8 cellular contexts compared by ENCODE assay signal in genomic region chr3:194139085-194139976, GRCh38. TPM values are rescaled to one million over a fixed set of nuclear protein-coding genes. Genes with fewer than 3 reads are reported as not detected.
DNase-seq lines count a peak whose midpoint lies in the region; ATAC-seq and TF ChIP-seq lines count a peak whose summit lies in the region.

No MANE protein-coding gene starts in this region.

- peaks cover 29 to 51% (median 41%) of the 10 kb centered on the region in 3 donors for H3K4me1 Mint-ChIP-seq in CD8-positive, alpha-beta memory T cell
- H3K4me1 Mint-ChIP-seq in immature natural killer cell: peaks cover 28 to 48% of the 10 kb centered on the region in 2 donors
- peaks cover 33% of the 10 kb centered on the region for H3K4me1 Mint-ChIP-seq in activated naive CD4-positive, alpha-beta T cell treated with anti-CD3 and anti-CD28 coated beads for 36 hours (ENCODE audit: low read depth)

- intact Hi-C loops in thyroid gland (cut with DNase I): loop anchor here (5.0 kb wide), 2 partner anchors 178 to 357 kb away; no protein-coding TSS in a partner anchor
- intact Hi-C loops in activated naive CD4-positive, alpha-beta T cell treated with anti-CD3 and anti-CD28 coated beads for 36 hours (cut with micrococcal nuclease): loop anchor here (5.0 to 10.0 kb wide), 4 partner anchors 227 to 1245 kb away; no protein-coding TSS in a partner anchor

- CTCF ChIA-PET in CD8-positive, alpha-beta memory T cell (lab: Charles Lee): no interaction called here
- CTCF ChIA-PET in activated naive CD4-positive, alpha-beta T cell treated with anti-CD3 and anti-CD28 coated beads for 36 hours (lab: Charles Lee): interaction anchor here (0.6 to 1.3 kb wide), 6 partner anchors 15 to 1413 kb away, joined by 3 to 10 read pairs (median 4); no protein-coding TSS in a partner anchor

- no peak overlapping the region for H2AFZ ChIP-seq in KMS-11 (ENCODE audit: low read depth)

- peak overlapping the region; percentile 54 for H3K27ac ChIP-seq in CD8-positive, alpha-beta memory T cell (ENCODE audit: low read depth, low read length)
- no peak overlapping the region for H3K27ac ChIP-seq in KMS-11
- H3K27ac ChIP-seq in thyroid gland: peak overlapping the region; percentile 93 to 97 (median 94)

- H3K9me3 Mint-ChIP-seq in CD8-positive, alpha-beta memory T cell: peaks cover 0 to 2% (median 0%) of the 10 kb centered on the region in 5 donors
- H3K9me3 Mint-ChIP-seq in immature natural killer cell: no peaks in the 10 kb centered on the region
- no peaks in the 10 kb centered on the region for H3K9me3 Mint-ChIP-seq in activated naive CD4-positive, alpha-beta T cell treated with anti-CD3 and anti-CD28 coated beads for 36 hours

- peak overlapping the region; percentile 44; the same call in 1 of the 2 replicates for H3K4me2 ChIP-seq in KMS-11

- peak overlapping the region in 2 of 8 donors; percentile 2 to 14 for H3K27ac Mint-ChIP-seq in CD8-positive, alpha-beta memory T cell
- peak overlapping the region in 2 of 6 donors; percentile 61 to 64 for H3K27ac Mint-ChIP-seq in immature natural killer cell
- no peak overlapping the region for H3K27ac Mint-ChIP-seq in activated naive CD4-positive, alpha-beta T cell treated with anti-CD3 and anti-CD28 coated beads for 36 hours

- H4K20me1 ChIP-seq in KMS-11 (ENCODE audit: insufficient read depth): peaks cover 4% of the 10 kb centered on the region

- TF ChIP-seq POLR2A in thyroid gland (IDR thresholded peaks at IDR 0.05): peak in 1 of 2 donors; percentile 8

- H3K27me3 Mint-ChIP-seq in CD8-positive, alpha-beta memory T cell: peaks cover 58 to 74% of the 10 kb centered on the region in 2 donors
- H3K27me3 Mint-ChIP-seq in immature natural killer cell (ENCODE audit: low read depth in 3 of 3): peaks cover 39 to 58% (median 45%) of the 10 kb centered on the region in 3 donors
- peaks cover 38% of the 10 kb centered on the region for H3K27me3 Mint-ChIP-seq in activated naive CD4-positive, alpha-beta T cell treated with anti-CD3 and anti-CD28 coated beads for 36 hours (ENCODE audit: low read depth)

- no peaks in the 10 kb centered on the region for H3K79me2 ChIP-seq in KMS-11 (ENCODE audit: insufficient read depth, low read depth)

- peaks cover 13% of the 10 kb centered on the region for H3K27me3 ChIP-seq in CD8-positive, alpha-beta memory T cell (ENCODE audit: insufficient read depth, low read length, poor library complexity, severe bottlenecking)
- H3K27me3 ChIP-seq in KMS-11 (ENCODE audit: insufficient read depth, low read depth) (peaks cover 64% of the 10 kb centered on the region), thyroid gland (no peaks in the 10 kb centered on the region)

- H3K36me3 ChIP-seq in CD8-positive, alpha-beta memory T cell (ENCODE audit: insufficient read depth, low read length): no peaks in the 10 kb centered on the region
- no peaks in the 10 kb centered on the region for H3K36me3 ChIP-seq in KMS-11 (ENCODE audit: insufficient read depth)
- peaks cover 4 to 8% of the 10 kb centered on the region in 2 donors for H3K36me3 ChIP-seq in thyroid gland

- H3K9ac ChIP-seq in KMS-11: no peak overlapping the region

- WGBS in thyroid gland, 2 donors: 20 to 29% methylated on average over 23 to 24 of the region's 25 CpGs

- ATAC-seq in GM19452 (IDR thresholded peaks at IDR 0.05; ENCODE audit: unreplicated experiment): no peak

- no peak for DNase-seq in CD8-positive, alpha-beta memory T cell
- peak; percentile 86 for DNase-seq in astrocyte of the hippocampus (ENCODE audit: low read depth, low spot score)
- no peak for DNase-seq in immature natural killer cell
- DNase-seq in thyroid gland: peak; percentile 53 to 64
- no peak for DNase-seq in RKO (ENCODE audit: low spot score)
- no peak for DNase-seq in activated naive CD4-positive, alpha-beta T cell treated with anti-CD3 and anti-CD28 coated beads for 36 hours

- H3K36me3 Mint-ChIP-seq in CD8-positive, alpha-beta memory T cell: peaks cover 0 to 2% (median 0%) of the 10 kb centered on the region in 3 donors
- no peaks in the 10 kb centered on the region for H3K36me3 Mint-ChIP-seq in immature natural killer cell
- H3K36me3 Mint-ChIP-seq in activated naive CD4-positive, alpha-beta T cell treated with anti-CD3 and anti-CD28 coated beads for 36 hours (ENCODE audit: low read depth): no peaks in the 10 kb centered on the region

- peaks cover 42% of the 10 kb centered on the region for H3K4me1 ChIP-seq in CD8-positive, alpha-beta memory T cell (ENCODE audit: insufficient read depth, low read length)
- H3K4me1 ChIP-seq in KMS-11 (ENCODE audit: low read depth, poor library complexity, severe bottlenecking) (peaks cover 57% of the 10 kb centered on the region), thyroid gland (peaks cover 29 to 38% of the 10 kb centered on the region in 2 donors)

- POLR2A ChIA-PET in CD8-positive, alpha-beta memory T cell (lab: Charles Lee): no interaction called here

- TF ChIP-seq CTCF in KMS-11 (conservative IDR thresholded peaks at IDR 0.05; ENCODE audit: low read depth, low read length): no peak
- TF ChIP-seq CTCF in thyroid gland (IDR thresholded peaks at IDR 0.05): no peak

- peak overlapping the region in 5 of 7 donors; percentile 10 to 61 (median 29) for H3K4me3 Mint-ChIP-seq in CD8-positive, alpha-beta memory T cell
- H3K4me3 Mint-ChIP-seq in immature natural killer cell: peak overlapping the region in 3 of 5 donors; percentile 12 to 38 (median 23)
- H3K4me3 Mint-ChIP-seq in activated naive CD4-positive, alpha-beta T cell treated with anti-CD3 and anti-CD28 coated beads for 36 hours: no peak overlapping the region

- H3K9me3 ChIP-seq in CD8-positive, alpha-beta memory T cell (ENCODE audit: low read length): no peaks in the 10 kb centered on the region
- H3K9me3 ChIP-seq in thyroid gland: no peaks in the 10 kb centered on the region

- no peak overlapping the region for H3K4me3 ChIP-seq in CD8-positive, alpha-beta memory T cell (ENCODE audit: low read length)
- H3K4me3 ChIP-seq in KMS-11 (IDR thresholded peaks at IDR 0.05; ENCODE audit: insufficient read depth, low read depth, low read length): no peak overlapping the region
- peak overlapping the region; percentile 14 to 97 (median 52) for H3K4me3 ChIP-seq in thyroid gland (replicated peaks in 1 of 3)

RNA-seq across cellular contexts. Expression of gene HES1, which starts 3.4 kb away (rescaled TPM):
- total RNA-seq in CD8-positive, alpha-beta memory T cell: not detected
- polyA plus RNA-seq in CD8-positive, alpha-beta memory T cell: not detected
- not detected for polyA plus RNA-seq in immature natural killer cell
- total RNA-seq in thyroid gland: 100 to 1,000 TPM; 127 to 193 (median 159) TPM
- total RNA-seq in activated naive CD4-positive, alpha-beta T cell treated with anti-CD3 and anti-CD28 coated beads for 36 hours: 1 to 10 TPM; 2.3 to 2.5 TPM

Comparison
In these comparisons a context has a peak if more than half of its experiments do, and no peak if none do; other contexts are left out.
1. DNase-seq: peak in astrocyte of the hippocampus (single experiment) and thyroid gland (2 of 2); none in CD8-positive, alpha-beta memory T cell (0 of 5), immature natural killer cell (0 of 3), RKO (single experiment) and activated naive CD4-positive, alpha-beta T cell treated with anti-CD3 and anti-CD28 coated beads for 36 hours (single experiment).
2. H3K4me3 ChIP-seq: peak in thyroid gland (3 of 3); none in CD8-positive, alpha-beta memory T cell (single experiment) and KMS-11 (single experiment).
3. RNA of gene HES1, which starts 3.4 kb away (total RNA-seq): 127 to 193 TPM in thyroid gland; 2.3 to 2.5 TPM in activated naive CD4-positive, alpha-beta T cell treated with anti-CD3 and anti-CD28 coated beads for 36 hours and not detected in CD8-positive, alpha-beta memory T cell; every median in the first group is over 10 times any median in the second.